Comparison of ENCODE assay signal across 20 cellular contexts in the genomic region with DNA sequence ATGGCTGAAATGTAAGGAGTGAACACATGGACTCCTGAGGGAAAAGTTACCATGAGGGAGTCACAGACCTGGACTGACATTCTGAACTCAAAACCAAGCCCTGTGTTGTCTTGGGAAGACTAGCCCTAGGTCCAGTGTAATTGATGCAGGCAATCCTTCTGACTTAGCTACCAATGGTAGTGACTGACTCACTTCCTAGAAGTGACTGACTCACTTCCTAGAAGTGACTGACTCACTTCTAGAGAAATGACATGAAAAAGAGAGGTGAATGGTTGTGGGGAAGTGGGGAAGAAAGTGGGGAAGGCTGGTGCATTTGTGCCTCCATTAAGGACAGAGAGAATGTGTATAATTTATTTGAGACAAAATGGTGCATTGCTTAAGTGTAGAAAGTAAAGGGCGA. TPM values are rescaled to one million over a fixed set of nuclear protein-coding genes. Genes with fewer than 3 reads are reported as not detected.
DNase-seq lines count a peak whose midpoint lies in the region; ATAC-seq and TF ChIP-seq lines count a peak whose summit lies in the region.
"Had no signal": no experiment of that assay in that cellular context is flagged by ENCODE, and none has a peak within 500 bp of the region (broad histone marks: within the 10 kb centered on the region; RNA-seq: fewer than 3 reads in every experiment).

No MANE protein-coding gene starts in this region.

- DNase-seq in activated CD4-positive, alpha-beta T cell treated with anti-CD3 and anti-CD28 coated beads for 36 hours: peak; percentile 6
- DNase-seq in activated CD4-positive, alpha-beta T cell treated with anti-CD3 and anti-CD28 coated beads, Interleukin-2, amount 10 ng/mL, durations not matched to agents 7 days and 5 days: no peak
- peak; percentile 70 for DNase-seq in HCEC 1CT
- DNase-seq in foreskin keratinocyte: peak in 1 of 2 donors; percentile 9
- no peak for DNase-seq in cortex of kidney (lab: John Stamatoyannopoulos, UW)
- DNase-seq in mucosa of gallbladder (ENCODE audit: low spot score): no peak
- DNase-seq in foreskin melanocyte: no peak
- DNase-seq: activated gamma-delta T cell treated with Interleukin-2 at 50 U/mL for 16 hours; amygdala; central memory CD4-positive, alpha-beta T cell; DMS53; GF-D8; H7; kidney; NCI-H187; T1000 had no signal

- intact Hi-C loops in activated CD4-positive, alpha-beta T cell treated with anti-CD3 and anti-CD28 coated beads for 36 hours (cut with DNase I, micrococcal nuclease): loop anchor here in 1 of 2 experiments (2.0 kb wide), 1 partner anchor 154 kb away; no protein-coding TSS in a partner anchor

- H3K27me3 ChIP-seq in foreskin keratinocyte: no peaks in the 10 kb centered on the region

- peak overlapping the region; percentile 66 for H3K27ac Mint-ChIP-seq in activated CD4-positive, alpha-beta T cell treated with anti-CD3 and anti-CD28 coated beads for 36 hours
- no peak overlapping the region for H3K27ac Mint-ChIP-seq in activated CD4-positive, alpha-beta T cell treated with anti-CD3 and anti-CD28 coated beads, Interleukin-2, amount 10 ng/mL, durations not matched to agents 7 days and 5 days
- H3K27ac Mint-ChIP-seq in activated T-helper 17 cell treated with anti-CD3 and anti-CD28 coated beads, Interleukin-2, amount 50 U/mL, for 72 hours: peak overlapping the region; percentile 4
- H3K27ac Mint-ChIP-seq: type B pancreatic cell had no signal

- H3K27me3 Mint-ChIP-seq in activated CD4-positive, alpha-beta T cell treated with anti-CD3 and anti-CD28 coated beads for 36 hours: peaks cover 4% of the 10 kb centered on the region
- H3K27me3 Mint-ChIP-seq in activated CD4-positive, alpha-beta T cell treated with anti-CD3 and anti-CD28 coated beads, Interleukin-2, amount 10 ng/mL, durations not matched to agents 7 days and 5 days: peaks cover 2% of the 10 kb centered on the region
- peaks cover 16% of the 10 kb centered on the region for H3K27me3 Mint-ChIP-seq in activated T-helper 17 cell treated with anti-CD3 and anti-CD28 coated beads, Interleukin-2, amount 50 U/mL, for 72 hours

- H3K36me3 Mint-ChIP-seq in activated CD4-positive, alpha-beta T cell treated with anti-CD3 and anti-CD28 coated beads for 36 hours (ENCODE audit: low read depth): peaks cover 3% of the 10 kb centered on the region
- peaks cover 2% of the 10 kb centered on the region for H3K36me3 Mint-ChIP-seq in activated CD4-positive, alpha-beta T cell treated with anti-CD3 and anti-CD28 coated beads, Interleukin-2, amount 10 ng/mL, durations not matched to agents 7 days and 5 days (ENCODE audit: low read depth)
- no peaks in the 10 kb centered on the region for H3K36me3 Mint-ChIP-seq in activated T-helper 17 cell treated with anti-CD3 and anti-CD28 coated beads, Interleukin-2, amount 50 U/mL, for 72 hours (ENCODE audit: low read depth)
- H3K36me3 Mint-ChIP-seq: type B pancreatic cell had no signal

- H3K4me3 Mint-ChIP-seq in activated CD4-positive, alpha-beta T cell treated with anti-CD3 and anti-CD28 coated beads for 36 hours: no peak overlapping the region
- H3K4me3 Mint-ChIP-seq in activated CD4-positive, alpha-beta T cell treated with anti-CD3 and anti-CD28 coated beads, Interleukin-2, amount 10 ng/mL, durations not matched to agents 7 days and 5 days: no peak overlapping the region
- no peak overlapping the region for H3K4me3 Mint-ChIP-seq in activated T-helper 17 cell treated with anti-CD3 and anti-CD28 coated beads, Interleukin-2, amount 50 U/mL, for 72 hours
- H3K4me3 Mint-ChIP-seq: type B pancreatic cell had no signal

- CTCF ChIA-PET in activated CD4-positive, alpha-beta T cell treated with anti-CD3 and anti-CD28 coated beads for 36 hours (lab: Charles Lee): no interaction called here
- CTCF ChIA-PET in activated CD4-positive, alpha-beta T cell treated with anti-CD3 and anti-CD28 coated beads, Interleukin-2, amount 10 ng/mL, durations not matched to agents 7 days and 5 days (lab: Charles Lee): no interaction called here

- no peak for TF ChIP-seq CTCF in foreskin keratinocyte (conservative IDR thresholded peaks at IDR 0.05)

- H3K9me3 Mint-ChIP-seq in activated CD4-positive, alpha-beta T cell treated with anti-CD3 and anti-CD28 coated beads for 36 hours (ENCODE audit: low read depth): peaks cover 10% of the 10 kb centered on the region
- peaks cover 8% of the 10 kb centered on the region for H3K9me3 Mint-ChIP-seq in activated CD4-positive, alpha-beta T cell treated with anti-CD3 and anti-CD28 coated beads, Interleukin-2, amount 10 ng/mL, durations not matched to agents 7 days and 5 days
- peaks cover 5% of the 10 kb centered on the region for H3K9me3 Mint-ChIP-seq in activated T-helper 17 cell treated with anti-CD3 and anti-CD28 coated beads, Interleukin-2, amount 50 U/mL, for 72 hours

- H3K27ac ChIP-seq in foreskin keratinocyte: no peak overlapping the region

- peaks cover 6% of the 10 kb centered on the region for H3K4me1 Mint-ChIP-seq in activated CD4-positive, alpha-beta T cell treated with anti-CD3 and anti-CD28 coated beads for 36 hours
- H3K4me1 Mint-ChIP-seq in activated CD4-positive, alpha-beta T cell treated with anti-CD3 and anti-CD28 coated beads, Interleukin-2, amount 10 ng/mL, durations not matched to agents 7 days and 5 days: peaks cover 5% of the 10 kb centered on the region
- peaks cover 6% of the 10 kb centered on the region for H3K4me1 Mint-ChIP-seq in activated T-helper 17 cell treated with anti-CD3 and anti-CD28 coated beads, Interleukin-2, amount 50 U/mL, for 72 hours

- POLR2A ChIA-PET in activated CD4-positive, alpha-beta T cell treated with anti-CD3 and anti-CD28 coated beads for 36 hours (lab: Charles Lee): no interaction called here
- POLR2A ChIA-PET in activated CD4-positive, alpha-beta T cell treated with anti-CD3 and anti-CD28 coated beads, Interleukin-2, amount 10 ng/mL, durations not matched to agents 7 days and 5 days (lab: Charles Lee): no interaction called here

- peak; percentile 90 for ATAC-seq in activated CD4-positive, alpha-beta T cell treated with anti-CD3 and anti-CD28 coated beads for 36 hours
- ATAC-seq in activated T-helper 17 cell treated with anti-CD3 and anti-CD28 coated beads, Interleukin-2, amount 50 U/mL, for 72 hours (replicated peaks): peak; percentile 90
- peak; percentile 62 for ATAC-seq in foreskin keratinocyte
- ATAC-seq: Right ventricle myocardium inferior had no signal

- H3K4me1 ChIP-seq in foreskin keratinocyte: no peaks in the 10 kb centered on the region

RNA-seq across cellular contexts. Expression of a gene that starts 49.9 kb away (rescaled TPM):
- not detected for total RNA-seq in activated CD4-positive, alpha-beta T cell treated with anti-CD3 and anti-CD28 coated beads for 36 hours
- total RNA-seq in activated CD4-positive, alpha-beta T cell treated with anti-CD3 and anti-CD28 coated beads, Interleukin-2, amount 10 ng/mL, durations not matched to agents 7 days and 5 days: not detected
- total RNA-seq in activated T-helper 17 cell treated with anti-CD3 and anti-CD28 coated beads, Interleukin-2, amount 50 U/mL, for 72 hours: not detected
- total RNA-seq in foreskin keratinocyte (not detected in 2 replicates), mucosa of gallbladder (9.5 TPM)
- not detected in 2 replicates for polyA plus RNA-seq in foreskin keratinocyte
- total RNA-seq: A172 had no signal

Comparison
In these comparisons a context has a peak if more than half of its experiments do, and no peak if none do; other contexts are left out.
1. DNase-seq: peak in activated CD4-positive, alpha-beta T cell treated with anti-CD3 and anti-CD28 coated beads for 36 hours (single experiment) and HCEC 1CT (single experiment); none in activated CD4-positive, alpha-beta T cell treated with anti-CD3 and anti-CD28 coated beads, Interleukin-2, amount 10 ng/mL, durations not matched to agents 7 days and 5 days (single experiment), cortex of kidney (single experiment), mucosa of gallbladder (single experiment) and foreskin melanocyte (single experiment).
2. RNA of a gene that starts 49.9 kb away (total RNA-seq): 9.5 TPM in mucosa of gallbladder (single experiment); not detected in activated CD4-positive, alpha-beta T cell treated with anti-CD3 and anti-CD28 coated beads for 36 hours, not detected in activated CD4-positive, alpha-beta T cell treated with anti-CD3 and anti-CD28 coated beads, Interleukin-2, amount 10 ng/mL, durations not matched to agents 7 days and 5 days, not detected in activated T-helper 17 cell treated with anti-CD3 and anti-CD28 coated beads, Interleukin-2, amount 50 U/mL, for 72 hours and not detected in foreskin keratinocyte; every median in the first group is over 10 times any median in the second.
3. Peak in every context shown above with its lines, with median percentiles within 50 percentile points of each other: ATAC-seq.